Comparison of ENCODE assay signal across 7 cellular contexts in genomic region chr2:109128466-109129355, GRCh38. TPM values are rescaled to one million over a fixed set of nuclear protein-coding genes. Genes with fewer than 3 reads are reported as not detected.
DNase-seq lines count a peak whose midpoint lies in the region; ATAC-seq and TF ChIP-seq lines count a peak whose summit lies in the region.

Gene SH3RF3 (plus strand): TSS chr2:109129205.

- H3K27me3 Mint-ChIP-seq in effector memory CD8-positive, alpha-beta T cell = peaks cover 65 to 71% of the 10 kb centered on the region in 2 donors

- H3K9ac ChIP-seq in stomach smooth muscle (ENCODE audit: low read length in 2 of 2) = peak within 1 kb of the TSS; percentile 73 to 74

- TF ChIP-seq CTCF in GM12864 (IDR thresholded peaks at IDR 0.05; ENCODE audit: low read depth, low read length, missing control alignments) = no peak

- H3K27me3 ChIP-seq in stomach smooth muscle (ENCODE audit: control insufficient read depth in 1 of 2, insufficient read depth in 2 of 2, low read length in 2 of 2) = no peaks in the 10 kb centered on the region

- no peaks in the 10 kb centered on the region for H3K36me3 ChIP-seq in stomach smooth muscle (ENCODE audit: control insufficient read depth in 2 of 2, insufficient read depth in 2 of 2, low read length in 2 of 2)

- no peaks in the 10 kb centered on the region for H3K36me3 Mint-ChIP-seq in effector memory CD8-positive, alpha-beta T cell (ENCODE audit: insufficient read depth)

- H3K9me3 Mint-ChIP-seq in effector memory CD8-positive, alpha-beta T cell = no peaks in the 10 kb centered on the region

- peaks cover 30% of the 10 kb centered on the region for H3K4me1 ChIP-seq in stomach smooth muscle (ENCODE audit: control insufficient read depth, insufficient read depth, low read length)

- peak; percentile 45 for ATAC-seq in HG03097 (IDR thresholded peaks at IDR 0.05; ENCODE audit: low FRiP score, unreplicated experiment)
- peak; percentile 39 for ATAC-seq in effector memory CD8-positive, alpha-beta T cell (replicated peaks)

- peak within 1 kb of the TSS; percentile 46 for H3K27ac ChIP-seq in stomach smooth muscle (ENCODE audit: low read length)

- H3K9me3 ChIP-seq in stomach smooth muscle (ENCODE audit: control insufficient read depth in 2 of 2, low read length in 2 of 2) = no peaks in the 10 kb centered on the region

- H3K27ac Mint-ChIP-seq in effector memory CD8-positive, alpha-beta T cell = no peak within 1 kb of the TSS

- peak within 1 kb of the TSS; percentile 86 to 88 for H3K4me3 Mint-ChIP-seq in effector memory CD8-positive, alpha-beta T cell

- H3K4me3 ChIP-seq in GM12864 (ENCODE audit: low read depth, low read length) = peak within 1 kb of the TSS; percentile 19; the same call in 1 of the 2 replicates
- H3K4me3 ChIP-seq in stomach smooth muscle (ENCODE audit: low read length in 2 of 2) = peak within 1 kb of the TSS; percentile 73 to 84

- no peak for DNase-seq in GM12864 (ENCODE audit: low read depth)
- peak; percentile 55 for DNase-seq in activated CD4-positive, CD25-positive, alpha-beta regulatory T cell treated with anti-CD3 and anti-CD28 coated beads, Interleukin-2, amount 50 U/mL, for 72 hours
- DNase-seq in effector memory CD8-positive, alpha-beta T cell = peak; percentile 7 to 19 (median 16)
- peak; percentile 49 to 57 for DNase-seq in lung microvascular endothelial cell (ENCODE audit: low read depth in 2 of 2)
- no peak for DNase-seq in inferior parietal cortex (ENCODE audit: extremely low spot score)

- peaks cover 5 to 14% of the 10 kb centered on the region in 2 donors for H3K4me1 Mint-ChIP-seq in effector memory CD8-positive, alpha-beta T cell (ENCODE audit: low read depth in 2 of 2)

RNA-seq across cellular contexts. Expression of gene SH3RF3, which starts in this region (rescaled TPM):
- total RNA-seq in lung microvascular endothelial cell = 4.8 and 7.3 TPM in 2 replicates

Comparison
In these comparisons a context has a peak if more than half of its experiments do, and no peak if none do; other contexts are left out.
1. DNase-seq: peak in activated CD4-positive, CD25-positive, alpha-beta regulatory T cell treated with anti-CD3 and anti-CD28 coated beads, Interleukin-2, amount 50 U/mL, for 72 hours (single experiment), effector memory CD8-positive, alpha-beta T cell (3 of 3) and lung microvascular endothelial cell (2 of 2); none in GM12864 (single experiment) and inferior parietal cortex (single experiment).